ENCODE assay signal across 15 cellular contexts in genomic region chr7:84073476-84073875, GRCh38.
DNase-seq lines count a peak whose midpoint lies in the region; ATAC-seq and TF ChIP-seq lines count a peak whose summit lies in the region.
"Had no signal": no experiment of that assay in that cellular context is flagged by ENCODE, and none has a peak within 500 bp of the region (broad histone marks: within the 10 kb centered on the region; RNA-seq: fewer than 3 reads in every experiment).

No MANE protein-coding gene starts in this region.

- intact Hi-C loops in right cardiac atrium (cut with DNase I), result no loop called here
- intact Hi-C loops in thyroid gland (cut with DNase I), result no loop called here

- H3K9me3 ChIP-seq in right cardiac atrium (ENCODE audit: control insufficient read depth, low read length) (no peaks in the 10 kb centered on the region), thyroid gland (no peaks in the 10 kb centered on the region)
- H3K9me3 ChIP-seq: esophagus muscularis mucosa had no signal

- no peaks in the 10 kb centered on the region for H3K27me3 Mint-ChIP-seq in progenitor cell of endocrine pancreas
- H3K27me3 Mint-ChIP-seq: naive B cell had no signal

- no peak overlapping the region for H3K27ac Mint-ChIP-seq in progenitor cell of endocrine pancreas
- H3K27ac Mint-ChIP-seq: activated CD8-positive, alpha-beta T cell treated with anti-CD3 and anti-CD28 coated beads, Interleukin-2, amount 10 ng/mL, durations not matched to agents 7 days and 5 days; CD8-positive, alpha-beta T cell; naive B cell had no signal

- no peak for ATAC-seq in right cardiac atrium
- ATAC-seq: activated CD8-positive, alpha-beta T cell treated with anti-CD3 and anti-CD28 coated beads, Interleukin-2, amount 10 ng/mL, durations not matched to agents 7 days and 5 days; CD8-positive, alpha-beta T cell had no signal

- DNase-seq in NOMO-1 (lab: John Stamatoyannopoulos, UW; ENCODE audit: unreplicated experiment in 2 of 2) (peak; percentile 29 to 74), NOMO-1 treated with dmso at 0.1 percent for 144 hours (lab: John Stamatoyannopoulos, UW; ENCODE audit: unreplicated experiment) (no peak), SK-MEL-5 (ENCODE audit: low read depth, low spot score) (peak; percentile 32), fibroblast of gingiva (ENCODE audit: low read depth) (peak; percentile 75), stromal cell of bone marrow (ENCODE audit: low read depth) (peak; percentile 21), progenitor cell of endocrine pancreas (ENCODE audit: low spot score, unreplicated experiment) (no peak), right cardiac atrium (no peak), thyroid gland (no peak)
- DNase-seq: activated CD8-positive, alpha-beta T cell treated with anti-CD3 and anti-CD28 coated beads, Interleukin-2, amount 10 ng/mL, durations not matched to agents 7 days and 5 days; CD8-positive, alpha-beta T cell; GDM1; naive B cell; NCI-H1048; NK-92 treated with Interleukin-12 subunit alpha and Interleukin-12 subunit beta, amount 100 ng/mL, for 24 hours had no signal

- 40% methylated on average over 2 of the region's 2 CpGs for WGBS in right cardiac atrium
- WGBS in thyroid gland, 2 donors, result 43 to 53% methylated on average over 2 of the region's 2 CpGs

- no peaks in the 10 kb centered on the region for H3K36me3 Mint-ChIP-seq in progenitor cell of endocrine pancreas (ENCODE audit: insufficient read depth)
- H3K36me3 Mint-ChIP-seq: CD8-positive, alpha-beta T cell; naive B cell had no signal

- no peak overlapping the region for H3K27ac ChIP-seq in right cardiac atrium (ENCODE audit: low read length)
- H3K27ac ChIP-seq in thyroid gland, result no peak overlapping the region
- H3K27ac ChIP-seq: esophagus muscularis mucosa had no signal

- H3K27me3 ChIP-seq in right cardiac atrium (ENCODE audit: control insufficient read depth, insufficient read depth) (no peaks in the 10 kb centered on the region), thyroid gland (no peaks in the 10 kb centered on the region)
- H3K27me3 ChIP-seq: esophagus muscularis mucosa had no signal

- H3K4me3 ChIP-seq in right cardiac atrium (ENCODE audit: low read length) (no peak overlapping the region), thyroid gland (replicated peaks in 1 of 3) (no peak overlapping the region)
- H3K4me3 ChIP-seq: esophagus muscularis mucosa had no signal

- no peak overlapping the region for H3K4me3 Mint-ChIP-seq in progenitor cell of endocrine pancreas (ENCODE audit: low read depth)
- H3K4me3 Mint-ChIP-seq: activated CD8-positive, alpha-beta T cell treated with anti-CD3 and anti-CD28 coated beads, Interleukin-2, amount 10 ng/mL, durations not matched to agents 7 days and 5 days; CD8-positive, alpha-beta T cell; naive B cell had no signal

- no peaks in the 10 kb centered on the region for H3K4me1 ChIP-seq in right cardiac atrium (ENCODE audit: control insufficient read depth, insufficient read depth, low read length)
- no peaks in the 10 kb centered on the region for H3K4me1 ChIP-seq in thyroid gland

- in situ Hi-C loops in SK-MEL-5 (cut with HindIII; ENCODE audit: low pct_unique_long_range_greater_than_20kb, low sequenced_read_pairs), result no loop called here

- no peaks in the 10 kb centered on the region for H3K36me3 ChIP-seq in thyroid gland
- H3K36me3 ChIP-seq: esophagus muscularis mucosa had no signal

- peaks cover 1% of the 10 kb centered on the region for H3K4me1 Mint-ChIP-seq in progenitor cell of endocrine pancreas (ENCODE audit: low read depth)
- H3K4me1 Mint-ChIP-seq: naive B cell had no signal

- no peak for TF ChIP-seq CTCF in progenitor cell of endocrine pancreas (IDR thresholded peaks at IDR 0.05; ENCODE audit: unreplicated experiment)
- TF ChIP-seq CTCF in thyroid gland (IDR thresholded peaks at IDR 0.05), result no peak

- H3K9me3 Mint-ChIP-seq in progenitor cell of endocrine pancreas (ENCODE audit: low read depth), result no peaks in the 10 kb centered on the region
- H3K9me3 Mint-ChIP-seq: CD8-positive, alpha-beta T cell had no signal

- no peak for TF ChIP-seq POLR2A in thyroid gland (IDR thresholded peaks at IDR 0.05)

Comparison
In these comparisons a context has a peak if more than half of its experiments do, and no peak if none do; other contexts are left out.
1. DNase-seq: peak in NOMO-1 (2 of 2), SK-MEL-5 (single experiment), fibroblast of gingiva (single experiment) and stromal cell of bone marrow (single experiment); none in NOMO-1 treated with dmso at 0.1 percent for 144 hours (single experiment), progenitor cell of endocrine pancreas (single experiment), right cardiac atrium (0 of 3) and thyroid gland (0 of 2).